In genomic region chr19:49085020-49085867, GRCh38 we compare ENCODE assay signal across 8 cellular contexts. TPM values are rescaled to one million over a fixed set of nuclear protein-coding genes. Genes with fewer than 3 reads are reported as not detected.
A peak's percentile ranks its signal among the peaks of the same experiment; 100 is the strongest.
DNase-seq lines count a peak whose midpoint lies in the region; ATAC-seq, FAIRE-seq and TF ChIP-seq lines count a peak whose summit lies in the region.

TSS of gene SNRNP70 (plus strand) at chr19:49085451. CDS start at chr19:49086415, 964 bp downstream.

- DNase-seq in A673 (ENCODE audit: low spot score): peak; percentile 100
- peak; percentile 99 for DNase-seq in NCI-H2227 (lab: John Stamatoyannopoulos, UW; ENCODE audit: unreplicated experiment)
- DNase-seq in WERI-Rb-1: peak; percentile 99
- peak; percentile 99 for DNase-seq in mammary epithelial cell
- DNase-seq in small intestine: peak; percentile 99

- WGBS in mammary epithelial cell (ENCODE audit: low coverage, missing lambda C conversion rate): 1% methylated on average over 40 of the region's 89 CpGs
- WGBS in small intestine, 3 donors: 0 to 1% (median 0%) methylated on average over 78 to 89 of the region's 89 CpGs

- POLR2A ChIA-PET in A673 (lab: Charles Lee; ENCODE audit: low non-redundant PET): no interaction called here

- peaks cover 7% of the 10 kb centered on the region for H4K20me1 ChIP-seq in mammary epithelial cell (ENCODE audit: insufficient read depth, low read length)

- ATAC-seq in GM18868 (IDR thresholded peaks at IDR 0.05; ENCODE audit: unreplicated experiment) (peak; percentile 92), HG03139 (IDR thresholded peaks at IDR 0.05; ENCODE audit: unreplicated experiment) (peak; percentile 73)

- peaks cover 49% of the 10 kb centered on the region for H3K79me2 ChIP-seq in mammary epithelial cell (ENCODE audit: insufficient read depth, low read length)

- H3K9ac ChIP-seq in mammary epithelial cell (ENCODE audit: insufficient read depth, low read length): peak within 1 kb of the TSS; percentile 92
- peak within 1 kb of the TSS; percentile 85 for H3K9ac ChIP-seq in iPS-20b (ENCODE audit: low read depth, low read length)

- in situ Hi-C loops in mammary epithelial cell (cut with MboI; ENCODE audit: low sequenced_read_pairs in 2 of 2): no loop called here

- H3K27ac ChIP-seq in A673 (ENCODE audit: low read depth, low read length, poor library complexity, severe bottlenecking): peak within 1 kb of the TSS; percentile 97
- H3K27ac ChIP-seq in WERI-Rb-1: peak within 1 kb of the TSS; percentile 96
- peak within 1 kb of the TSS; percentile 82 for H3K27ac ChIP-seq in mammary epithelial cell (ENCODE audit: insufficient read depth, low read depth, low read length)
- H3K27ac ChIP-seq in iPS-20b (ENCODE audit: low read length): peak within 1 kb of the TSS; percentile 68
- H3K27ac ChIP-seq in small intestine (ENCODE audit: low read depth in 1 of 2, low read length in 1 of 2): peak within 1 kb of the TSS; percentile 69 to 88

- BruUV-seq in A673 (replicated peaks; lab: Mats Ljungman, UMichigan): no TSS peak
- TSS peak; percentile 42 for BruUV-seq in mammary epithelial cell (replicated peaks; lab: Mats Ljungman, UMichigan)

- H3K36me3 ChIP-seq in A673 (ENCODE audit: insufficient read depth, low read length, poor library complexity, severe bottlenecking) (peaks cover 30% of the 10 kb centered on the region), WERI-Rb-1 (peaks cover 45% of the 10 kb centered on the region), mammary epithelial cell (ENCODE audit: insufficient read depth, low read length) (peaks cover 17% of the 10 kb centered on the region), iPS-20b (ENCODE audit: insufficient read depth, low read depth, low read length) (peaks cover 38% of the 10 kb centered on the region), small intestine (ENCODE audit: control insufficient read depth in 2 of 2, insufficient read depth in 2 of 2, low read length in 2 of 2) (peaks cover 2% of the 10 kb centered on the region in 2 donors)

- H3K27me3 ChIP-seq in A673 (replicated peaks; ENCODE audit: insufficient read depth, low read depth, low read length, poor library complexity) (no peaks in the 10 kb centered on the region), WERI-Rb-1 (ENCODE audit: insufficient read depth, low read depth, severe bottlenecking) (no peaks in the 10 kb centered on the region), mammary epithelial cell (ENCODE audit: insufficient read depth, low read length) (no peaks in the 10 kb centered on the region), iPS-20b (ENCODE audit: insufficient read depth, low read length) (no peaks in the 10 kb centered on the region), small intestine (ENCODE audit: control insufficient read depth in 2 of 2, insufficient read depth in 2 of 2, low read length in 2 of 2) (no peaks in the 10 kb centered on the region)

- peak within 1 kb of the TSS; percentile 89 for H3K4me2 ChIP-seq in mammary epithelial cell (ENCODE audit: insufficient read depth, low read depth, low read length)

- H3K9me3 ChIP-seq in A673 (ENCODE audit: low read depth, low read length, poor library complexity, severe bottlenecking): no peaks in the 10 kb centered on the region
- H3K9me3 ChIP-seq in WERI-Rb-1 (ENCODE audit: severe bottlenecking): peaks cover 3% of the 10 kb centered on the region
- no peaks in the 10 kb centered on the region for H3K9me3 ChIP-seq in mammary epithelial cell (replicated peaks; ENCODE audit: insufficient read depth, low read length)
- no peaks in the 10 kb centered on the region for H3K9me3 ChIP-seq in iPS-20b (ENCODE audit: insufficient read depth, low read depth, low read length)
- no peaks in the 10 kb centered on the region for H3K9me3 ChIP-seq in small intestine (ENCODE audit: control insufficient read depth, low read depth)

- H3K4me3 ChIP-seq in A673 (ENCODE audit: low read depth, low read length, poor library complexity, severe bottlenecking): peak within 1 kb of the TSS; percentile 88
- peak within 1 kb of the TSS; percentile 99 for H3K4me3 ChIP-seq in WERI-Rb-1 (ENCODE audit: low read depth, low read length)
- H3K4me3 ChIP-seq in mammary epithelial cell (replicated peaks in 1 of 3; ENCODE audit: insufficient read depth in 1 of 3, low read depth in 2 of 3, low read length in 3 of 3): peak within 1 kb of the TSS; percentile 74 to 93 (median 90)
- peak within 1 kb of the TSS; percentile 84 for H3K4me3 ChIP-seq in iPS-20b (ENCODE audit: low read length)
- H3K4me3 ChIP-seq in small intestine (ENCODE audit: low read depth in 1 of 2, low read length in 2 of 2): peak within 1 kb of the TSS; percentile 70 to 89

- intact Hi-C loops in A673 (cut with micrococcal nuclease; ENCODE audit: unreplicated experiment): no loop called here
- intact Hi-C loops in mammary epithelial cell (cut with micrococcal nuclease): loop anchor here (1.0 kb wide), 1 partner anchor 185 kb away; the partner anchor contains the start of gene NUCB1

- H2AFZ ChIP-seq in mammary epithelial cell (ENCODE audit: low read depth, low read length): peak within 1 kb of the TSS; percentile 89

- H3K4me1 ChIP-seq in A673 (ENCODE audit: insufficient read depth, low read length, poor library complexity, severe bottlenecking): peaks cover 9% of the 10 kb centered on the region
- peaks cover 11% of the 10 kb centered on the region for H3K4me1 ChIP-seq in mammary epithelial cell (ENCODE audit: insufficient read depth, low read length)
- no peaks in the 10 kb centered on the region for H3K4me1 ChIP-seq in iPS-20b (ENCODE audit: insufficient read depth, low read length)
- H3K4me1 ChIP-seq in small intestine (ENCODE audit: control insufficient read depth in 2 of 2, insufficient read depth in 1 of 2, low read depth in 1 of 2, low read length in 1 of 2): no peaks in the 10 kb centered on the region

- dilution Hi-C loops in mammary epithelial cell (cut with HindIII; ENCODE audit: low sequenced_read_pairs): no loop called here

- FAIRE-seq in small intestine (lab: Jason Lieb, UNC): no peak

- TF ChIP-seq CTCF in A673 (conservative IDR thresholded peaks at IDR 0.05; ENCODE audit: low read depth, low read length): no peak
- TF ChIP-seq CTCF in WERI-Rb-1 (IDR thresholded peaks at IDR 0.05; ENCODE audit: low read depth, low read length): no peak
- TF ChIP-seq CTCF in mammary epithelial cell (conservative IDR thresholded peaks at IDR 0.05 in 1 of 2, IDR thresholded peaks at IDR 0.05 in 1 of 2; ENCODE audit: extremely low read depth in 1 of 2, insufficient read depth in 1 of 2, low read depth in 1 of 2, low read length in 2 of 2): no peak

- CTCF ChIA-PET in A673 (lab: Charles Lee) (no interaction called here), mammary epithelial cell (lab: Charles Lee; ENCODE audit: low non-redundant PET) (no interaction called here)

RNA-seq across cellular contexts. Expression of gene SNRNP70, which starts in this region (rescaled TPM):
- 291 and 295 TPM in 2 replicates for total RNA-seq in A673 (2021)
- total RNA-seq in mammary epithelial cell: 100 to 1,000 TPM in 1 of 2 donors, 10 to 100 TPM in 1; 98.5 to 183 TPM
- 106 TPM for polyA plus RNA-seq in mammary epithelial cell
- polyA minus RNA-seq in mammary epithelial cell: 59.4 TPM
- 100 to 1,000 TPM; 159 to 237 (median 220) TPM for polyA plus RNA-seq in small intestine

Comparison
In these comparisons a context has a peak if more than half of its experiments do, and no peak if none do; other contexts are left out.
1. Peak in every context shown above with its lines: DNase-seq, ATAC-seq, H3K4me3 ChIP-seq and H3K27ac ChIP-seq.